In genomic region chr2:8662239-8662879, GRCh38 we compare ENCODE assay signal across 1 cellular context.
TF ChIP-seq lines count a peak whose summit lies in the region.

No MANE protein-coding gene starts in this region.

TF ChIP-seq in HepG2, 621 proteins besides CTCF, POLR2A, EP300 and RAD21 (continued from another document):
- TF ChIP-seq, protein P1, sequence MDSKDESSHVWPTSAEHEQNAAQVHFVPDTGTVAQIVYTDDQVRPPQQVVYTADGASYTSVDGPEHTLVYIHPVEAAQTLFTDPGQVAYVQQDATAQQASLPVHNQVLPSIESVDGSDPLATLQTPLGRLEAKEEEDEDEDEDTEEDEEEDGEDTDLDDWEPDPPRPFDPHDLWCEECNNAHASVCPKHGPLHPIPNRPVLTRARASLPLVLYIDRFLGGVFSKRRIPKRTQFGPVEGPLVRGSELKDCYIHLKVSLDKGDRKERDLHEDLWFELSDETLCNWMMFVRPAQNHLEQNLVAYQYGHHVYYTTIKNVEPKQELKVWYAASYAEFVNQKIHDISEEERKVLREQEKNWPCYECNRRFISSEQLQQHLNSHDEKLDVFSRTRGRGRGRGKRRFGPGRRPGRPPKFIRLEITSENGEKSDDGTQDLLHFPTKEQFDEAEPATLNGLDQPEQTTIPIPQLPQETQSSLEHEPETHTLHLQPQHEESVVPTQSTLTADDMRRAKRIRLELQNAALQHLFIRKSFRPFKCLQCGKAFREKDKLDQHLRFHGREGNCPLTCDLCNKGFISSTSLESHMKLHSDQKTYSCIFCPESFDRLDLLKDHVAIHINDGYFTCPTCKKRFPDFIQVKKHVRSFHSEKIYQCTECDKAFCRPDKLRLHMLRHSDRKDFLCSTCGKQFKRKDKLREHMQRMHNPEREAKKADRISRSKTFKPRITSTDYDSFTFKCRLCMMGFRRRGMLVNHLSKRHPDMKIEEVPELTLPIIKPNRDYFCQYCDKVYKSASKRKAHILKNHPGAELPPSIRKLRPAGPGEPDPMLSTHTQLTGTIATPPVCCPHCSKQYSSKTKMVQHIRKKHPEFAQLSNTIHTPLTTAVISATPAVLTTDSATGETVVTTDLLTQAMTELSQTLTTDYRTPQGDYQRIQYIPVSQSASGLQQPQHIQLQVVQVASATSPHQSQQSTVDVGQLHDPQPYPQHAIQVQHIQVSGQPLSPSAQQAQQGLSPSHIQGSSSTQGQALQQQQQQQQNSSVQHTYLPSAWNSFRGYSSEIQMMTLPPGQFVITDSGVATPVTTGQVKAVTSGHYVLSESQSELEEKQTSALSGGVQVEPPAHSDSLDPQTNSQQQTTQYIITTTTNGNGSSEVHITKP (CRISPR knock-in tag; IDR thresholded peaks at IDR 0.05; ENCODE audit: low read depth) = 0 out of 2 replicates have a peak, but pooled peaks have one; percentile 1
- TF ChIP-seq RXRB (CRISPR knock-in tag; IDR thresholded peaks at IDR 0.05; ENCODE audit: borderline replicate concordance) (peak; percentile 55; the same call in 1 of the 2 replicates), NFE2 (CRISPR knock-in tag; IDR thresholded peaks at IDR 0.05) (peak; percentile 58; the same call in 1 of the 2 replicates), NFE2L2 (IDR thresholded peaks at IDR 0.05; ENCODE audit: low read length) (peak; percentile 68; the same call in 1 of the 2 replicates), U2AF2 (IDR thresholded peaks at IDR 0.05; ENCODE audit: low read depth, low read length) (no peak), NR2F6 (IDR thresholded peaks at IDR 0.05) (no peak), NR2F6 (CRISPR knock-in tag; IDR thresholded peaks at IDR 0.05) (peak; percentile 8; the same call in 1 of the 2 replicates), SAP130 (CRISPR knock-in tag; IDR thresholded peaks at IDR 0.05; ENCODE audit: low read depth) (peak; percentile 42; the same call in 1 of the 2 replicates), STAG1 (CRISPR knock-in tag; IDR thresholded peaks at IDR 0.05) (peak; percentile 24; the same call in 1 of the 2 replicates), ZNF441 (CRISPR knock-in tag; IDR thresholded peaks at IDR 0.05; ENCODE audit: borderline replicate concordance) (no peak), MAFF (IDR thresholded peaks at IDR 0.05; ENCODE audit: low read depth, low read length) (0 out of 2 replicates have a peak, but pooled peaks have one; percentile 1), RARA (CRISPR knock-in tag; IDR thresholded peaks at IDR 0.05) (peak; percentile 26; the same call in 1 of the 2 replicates), FOSL2 (CRISPR knock-in tag; IDR thresholded peaks at IDR 0.05) (peak; percentile 86), MAFK (conservative IDR thresholded peaks at IDR 0.05 in 1 of 2, IDR thresholded peaks at IDR 0.05 in 1 of 2; ENCODE audit: low read length in 2 of 2) (peak; percentile 15 to 49; a peak in 1 of 4 replicates), NR2F1 (CRISPR knock-in tag; IDR thresholded peaks at IDR 0.05) (0 out of 4 replicates have a peak, but pooled peaks of 1 of the 2 experiments have one; percentile 15)
- TF ChIP-seq, protein P2, sequence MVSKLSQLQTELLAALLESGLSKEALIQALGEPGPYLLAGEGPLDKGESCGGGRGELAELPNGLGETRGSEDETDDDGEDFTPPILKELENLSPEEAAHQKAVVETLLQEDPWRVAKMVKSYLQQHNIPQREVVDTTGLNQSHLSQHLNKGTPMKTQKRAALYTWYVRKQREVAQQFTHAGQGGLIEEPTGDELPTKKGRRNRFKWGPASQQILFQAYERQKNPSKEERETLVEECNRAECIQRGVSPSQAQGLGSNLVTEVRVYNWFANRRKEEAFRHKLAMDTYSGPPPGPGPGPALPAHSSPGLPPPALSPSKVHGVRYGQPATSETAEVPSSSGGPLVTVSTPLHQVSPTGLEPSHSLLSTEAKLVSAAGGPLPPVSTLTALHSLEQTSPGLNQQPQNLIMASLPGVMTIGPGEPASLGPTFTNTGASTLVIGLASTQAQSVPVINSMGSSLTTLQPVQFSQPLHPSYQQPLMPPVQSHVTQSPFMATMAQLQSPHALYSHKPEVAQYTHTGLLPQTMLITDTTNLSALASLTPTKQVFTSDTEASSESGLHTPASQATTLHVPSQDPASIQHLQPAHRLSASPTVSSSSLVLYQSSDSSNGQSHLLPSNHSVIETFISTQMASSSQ (IDR thresholded peaks at IDR 0.05; ENCODE audit: low read depth) = no peak
- TF ChIP-seq, protein P2 (CRISPR knock-in tag; IDR thresholded peaks at IDR 0.05; ENCODE audit: borderline replicate concordance) = peak; percentile 34; the same call in 1 of the 2 replicates
- TF ChIP-seq, protein P3, sequence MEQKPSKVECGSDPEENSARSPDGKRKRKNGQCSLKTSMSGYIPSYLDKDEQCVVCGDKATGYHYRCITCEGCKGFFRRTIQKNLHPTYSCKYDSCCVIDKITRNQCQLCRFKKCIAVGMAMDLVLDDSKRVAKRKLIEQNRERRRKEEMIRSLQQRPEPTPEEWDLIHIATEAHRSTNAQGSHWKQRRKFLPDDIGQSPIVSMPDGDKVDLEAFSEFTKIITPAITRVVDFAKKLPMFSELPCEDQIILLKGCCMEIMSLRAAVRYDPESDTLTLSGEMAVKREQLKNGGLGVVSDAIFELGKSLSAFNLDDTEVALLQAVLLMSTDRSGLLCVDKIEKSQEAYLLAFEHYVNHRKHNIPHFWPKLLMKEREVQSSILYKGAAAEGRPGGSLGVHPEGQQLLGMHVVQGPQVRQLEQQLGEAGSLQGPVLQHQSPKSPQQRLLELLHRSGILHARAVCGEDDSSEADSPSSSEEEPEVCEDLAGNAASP (CRISPR knock-in tag; IDR thresholded peaks at IDR 0.05; ENCODE audit: borderline replicate concordance) = peak; percentile 73; the same call in 1 of the 2 replicates
- TF ChIP-seq, protein P4, sequence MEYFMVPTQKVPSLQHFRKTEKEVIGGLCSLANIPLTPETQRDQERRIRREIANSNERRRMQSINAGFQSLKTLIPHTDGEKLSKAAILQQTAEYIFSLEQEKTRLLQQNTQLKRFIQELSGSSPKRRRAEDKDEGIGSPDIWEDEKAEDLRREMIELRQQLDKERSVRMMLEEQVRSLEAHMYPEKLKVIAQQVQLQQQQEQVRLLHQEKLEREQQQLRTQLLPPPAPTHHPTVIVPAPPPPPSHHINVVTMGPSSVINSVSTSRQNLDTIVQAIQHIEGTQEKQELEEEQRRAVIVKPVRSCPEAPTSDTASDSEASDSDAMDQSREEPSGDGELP (IDR thresholded peaks at IDR 0.05; ENCODE audit: borderline replicate concordance, low read depth) = peak; percentile 16; the same call in 1 of the 2 replicates
